In genomic region chr11:75784085-75784478, GRCh38 we compare ENCODE assay signal across 1 cellular context.
TF ChIP-seq lines count a peak whose summit lies in the region.

No MANE protein-coding gene starts in this region.

TF ChIP-seq in HepG2, 621 proteins besides CTCF, POLR2A, EP300 and RAD21 (continued from another document and continues in another):
- TF ChIP-seq ZHX2 (IDR thresholded peaks at IDR 0.05; ENCODE audit: low read depth) (no peak), ZHX2 (CRISPR knock-in tag; IDR thresholded peaks at IDR 0.05; ENCODE audit: borderline replicate concordance) (no peak), THAP9 (CRISPR knock-in tag; IDR thresholded peaks at IDR 0.05; ENCODE audit: borderline replicate concordance) (no peak), ZMYM4 (CRISPR knock-in tag; IDR thresholded peaks at IDR 0.05) (peak; percentile 25; the same call in 1 of the 2 replicates), THAP7 (CRISPR knock-in tag; IDR thresholded peaks at IDR 0.05) (no peak), HBP1 (CRISPR knock-in tag; IDR thresholded peaks at IDR 0.05; ENCODE audit: low read depth) (no peak), ZNF292 (CRISPR knock-in tag; IDR thresholded peaks at IDR 0.05; ENCODE audit: borderline replicate concordance, low read depth) (no peak; the same call in 1 of the 2 replicates), ZNF256 (CRISPR knock-in tag; conservative IDR thresholded peaks at IDR 0.05) (no peak), NPAS2 (CRISPR knock-in tag; IDR thresholded peaks at IDR 0.05; ENCODE audit: borderline replicate concordance) (no peak), ZBTB49 (CRISPR knock-in tag; IDR thresholded peaks at IDR 0.05; ENCODE audit: borderline replicate concordance) (no peak), PHF20 (CRISPR knock-in tag; IDR thresholded peaks at IDR 0.05) (no peak), ZNF652 (CRISPR knock-in tag; IDR thresholded peaks at IDR 0.05; ENCODE audit: borderline replicate concordance, low read depth) (no peak), ZNF597 (CRISPR knock-in tag; IDR thresholded peaks at IDR 0.05) (no peak), STAT6 (CRISPR knock-in tag; IDR thresholded peaks at IDR 0.05; ENCODE audit: borderline replicate concordance) (no peak), HNF4G (IDR thresholded peaks at IDR 0.05; ENCODE audit: borderline replicate concordance, low read depth, low read length) (peak; percentile 94), HNF4G (CRISPR knock-in tag; IDR thresholded peaks at IDR 0.05; ENCODE audit: borderline replicate concordance, low read depth) (no peak; the same call in 1 of the 2 replicates), ZNF24 (IDR thresholded peaks at IDR 0.05) (no peak), ZNF574 (CRISPR knock-in tag; IDR thresholded peaks at IDR 0.05) (no peak), SP5 (CRISPR knock-in tag; IDR thresholded peaks at IDR 0.05; ENCODE audit: borderline replicate concordance, low read depth) (peak; percentile 59; the same call in 1 of the 2 replicates), ZBTB38 (CRISPR knock-in tag; IDR thresholded peaks at IDR 0.05) (no peak), SMARCC2 (IDR thresholded peaks at IDR 0.05) (no peak), ZNF44 (CRISPR knock-in tag; IDR thresholded peaks at IDR 0.05) (no peak), ZBTB10 (CRISPR knock-in tag; IDR thresholded peaks at IDR 0.05; ENCODE audit: borderline replicate concordance) (no peak)
